1 cellular context compared by ENCODE assay signal in the genomic region with DNA sequence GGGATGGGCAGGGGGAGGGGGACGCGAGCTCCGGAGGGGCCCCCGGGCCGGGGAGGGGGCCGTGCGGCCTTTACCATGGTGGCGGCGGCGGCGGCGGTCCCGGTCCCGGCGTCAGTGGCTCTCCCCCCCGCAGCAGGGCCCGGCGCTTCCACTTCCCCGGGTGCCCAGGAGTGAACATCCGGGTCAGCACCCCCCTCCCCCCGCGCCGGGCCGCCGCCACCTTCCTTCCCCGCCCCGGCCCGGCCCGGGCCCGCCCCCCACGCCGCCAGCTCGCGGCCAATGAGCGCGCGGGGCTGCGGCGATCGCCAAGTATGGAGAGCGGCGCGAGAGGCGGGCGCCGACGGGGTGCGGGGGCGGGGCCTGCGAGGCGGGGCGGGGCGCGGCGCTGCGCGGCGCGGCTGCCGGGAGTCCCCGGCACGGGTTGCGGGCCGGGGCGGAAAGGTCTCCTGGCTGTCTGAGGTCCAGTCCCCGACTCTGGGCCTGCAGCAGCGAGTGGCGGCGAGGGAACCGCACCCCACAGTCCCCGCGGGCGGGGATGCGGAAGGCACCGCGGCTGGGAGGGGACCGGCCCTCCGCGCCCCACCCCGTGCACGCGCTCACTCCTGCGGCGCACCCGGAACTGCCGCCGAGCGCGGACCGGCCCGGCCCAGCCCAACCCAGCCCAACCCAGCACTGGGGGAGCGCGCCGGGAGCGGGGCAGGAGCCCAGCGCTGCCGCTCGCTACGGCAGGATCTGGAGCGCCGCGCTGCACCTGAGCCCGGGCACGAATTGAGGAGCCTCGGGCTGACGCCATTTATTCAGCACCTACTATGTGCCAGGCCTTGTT.
TF ChIP-seq lines count a peak whose summit lies in the region.

A gene (minus strand): TSS at position 178 of the 826 bp plus-strand sequence. CDS start 101 bp downstream, at position 77.

TF ChIP-seq in HepG2, 621 proteins besides CTCF, POLR2A, EP300 and RAD21 (continued from another document):
- TF ChIP-seq, protein P1, sequence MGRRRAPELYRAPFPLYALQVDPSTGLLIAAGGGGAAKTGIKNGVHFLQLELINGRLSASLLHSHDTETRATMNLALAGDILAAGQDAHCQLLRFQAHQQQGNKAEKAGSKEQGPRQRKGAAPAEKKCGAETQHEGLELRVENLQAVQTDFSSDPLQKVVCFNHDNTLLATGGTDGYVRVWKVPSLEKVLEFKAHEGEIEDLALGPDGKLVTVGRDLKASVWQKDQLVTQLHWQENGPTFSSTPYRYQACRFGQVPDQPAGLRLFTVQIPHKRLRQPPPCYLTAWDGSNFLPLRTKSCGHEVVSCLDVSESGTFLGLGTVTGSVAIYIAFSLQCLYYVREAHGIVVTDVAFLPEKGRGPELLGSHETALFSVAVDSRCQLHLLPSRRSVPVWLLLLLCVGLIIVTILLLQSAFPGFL (CRISPR knock-in tag; IDR thresholded peaks at IDR 0.05), result no peak
- TF ChIP-seq, protein P2, sequence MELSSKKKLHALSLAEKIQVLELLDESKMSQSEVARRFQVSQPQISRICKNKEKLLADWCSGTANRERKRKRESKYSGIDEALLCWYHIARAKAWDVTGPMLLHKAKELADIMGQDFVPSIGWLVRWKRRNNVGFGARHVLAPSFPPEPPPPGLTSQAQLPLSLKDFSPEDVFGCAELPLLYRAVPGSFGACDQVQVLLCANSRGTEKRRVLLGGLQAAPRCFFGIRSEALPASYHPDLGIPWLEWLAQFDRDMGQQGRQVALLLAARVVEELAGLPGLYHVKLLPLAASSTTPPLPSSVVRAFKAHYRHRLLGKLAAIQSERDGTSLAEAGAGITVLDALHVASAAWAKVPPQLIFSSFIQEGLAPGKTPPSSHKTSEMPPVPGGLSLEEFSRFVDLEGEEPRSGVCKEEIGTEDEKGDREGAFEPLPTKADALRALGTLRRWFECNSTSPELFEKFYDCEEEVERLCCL (CRISPR knock-in tag; IDR thresholded peaks at IDR 0.05; ENCODE audit: borderline replicate concordance), result no peak
- TF ChIP-seq HMGA1 (CRISPR knock-in tag; conservative IDR thresholded peaks at IDR 0.05) (no peak), ZNF883 (CRISPR knock-in tag; IDR thresholded peaks at IDR 0.05; ENCODE audit: not compliant biosample characterization) (peak; percentile 12), PRPF4 (IDR thresholded peaks at IDR 0.05; ENCODE audit: low read depth, low read length, poor library complexity, severe bottlenecking) (no peak), ZNF773 (CRISPR knock-in tag; IDR thresholded peaks at IDR 0.05; ENCODE audit: borderline replicate concordance) (no peak), GPN1 (CRISPR knock-in tag; IDR thresholded peaks at IDR 0.05; ENCODE audit: borderline replicate concordance) (no peak; the same call in 1 of the 2 replicates), ZNF205 (CRISPR knock-in tag; IDR thresholded peaks at IDR 0.05) (no peak), ZNF616 (CRISPR knock-in tag; IDR thresholded peaks at IDR 0.05; ENCODE audit: low read depth) (peak; percentile 52; the same call in 1 of the 2 replicates), ZBTB21 (CRISPR knock-in tag; IDR thresholded peaks at IDR 0.05) (no peak), REL (CRISPR knock-in tag; conservative IDR thresholded peaks at IDR 0.05) (no peak), ZZZ3 (CRISPR knock-in tag; IDR thresholded peaks at IDR 0.05; ENCODE audit: borderline replicate concordance) (no peak), CHD2 (IDR thresholded peaks at IDR 0.05; ENCODE audit: low read depth, low read length) (0 out of 2 replicates have a peak, but pooled peaks have one; percentile 35), SALL1 (CRISPR knock-in tag; IDR thresholded peaks at IDR 0.05) (peak; percentile 61), HDAC1 (CRISPR knock-in tag; IDR thresholded peaks at IDR 0.05) (peak; percentile 88), JUNB (CRISPR knock-in tag; IDR thresholded peaks at IDR 0.05; ENCODE audit: borderline replicate concordance) (no peak), SRSF9 (IDR thresholded peaks at IDR 0.05; ENCODE audit: borderline replicate concordance, insufficient read depth, low read depth, low read length, poor library complexity, severe bottlenecking) (no peak), ZNF501 (CRISPR knock-in tag; IDR thresholded peaks at IDR 0.05) (no peak), ZMYM2 (CRISPR knock-in tag; IDR thresholded peaks at IDR 0.05) (no peak), AGO1 (IDR thresholded peaks at IDR 0.05; ENCODE audit: low read depth, low read length, poor library complexity, severe bottlenecking) (no peak), ATF7 (IDR thresholded peaks at IDR 0.05) (no peak), ATF7 (CRISPR knock-in tag; IDR thresholded peaks at IDR 0.05) (no peak), ZNF605 (CRISPR knock-in tag; IDR thresholded peaks at IDR 0.05) (no peak), FOXP1 (IDR thresholded peaks at IDR 0.05) (no peak), FOXP1 (CRISPR knock-in tag; IDR thresholded peaks at IDR 0.05) (no peak), HMG20B (CRISPR knock-in tag; conservative IDR thresholded peaks at IDR 0.05) (no peak), ZNF550 (CRISPR knock-in tag; IDR thresholded peaks at IDR 0.05; ENCODE audit: borderline replicate concordance) (no peak), SMAD1 (CRISPR knock-in tag; IDR thresholded peaks at IDR 0.05; ENCODE audit: borderline replicate concordance, low read depth) (no peak), ZNF674 (CRISPR knock-in tag; IDR thresholded peaks at IDR 0.05; ENCODE audit: low read depth) (no peak), ATRX (CRISPR knock-in tag; IDR thresholded peaks at IDR 0.05; ENCODE audit: borderline replicate concordance) (no peak), SIN3A (IDR thresholded peaks at IDR 0.05; ENCODE audit: borderline replicate concordance, low read depth, low read length) (0 out of 2 replicates have a peak, but pooled peaks have one; percentile 25), ATM (IDR thresholded peaks at IDR 0.05; ENCODE audit: borderline replicate concordance) (no peak), ZNF496 (CRISPR knock-in tag; IDR thresholded peaks at IDR 0.05; ENCODE audit: insufficient replicate concordance) (no peak), MBD4 (IDR thresholded peaks at IDR 0.05; ENCODE audit: borderline replicate concordance, low read length) (no peak), MLLT10 (CRISPR knock-in tag; IDR thresholded peaks at IDR 0.05) (no peak), CREB1 (IDR thresholded peaks at IDR 0.05) (no peak), CREB1 (CRISPR knock-in tag; IDR thresholded peaks at IDR 0.05) (no peak), ZNF34 (CRISPR knock-in tag; IDR thresholded peaks at IDR 0.05; ENCODE audit: borderline replicate concordance) (peak; percentile 10; the same call in 1 of the 2 replicates), MTA1 (CRISPR knock-in tag; IDR thresholded peaks at IDR 0.05; ENCODE audit: borderline replicate concordance) (peak; percentile 17; the same call in 1 of the 2 replicates), RNF2 (conservative IDR thresholded peaks at IDR 0.05; ENCODE audit: low read depth) (0 out of 2 replicates have a peak, but pooled peaks have one; percentile 40), GTF2F1 (IDR thresholded peaks at IDR 0.05; ENCODE audit: low read length) (no peak), NCOA2 (CRISPR knock-in tag; IDR thresholded peaks at IDR 0.05) (no peak; the same call in 1 of the 2 replicates), KAT7 (CRISPR knock-in tag; IDR thresholded peaks at IDR 0.05; ENCODE audit: borderline replicate concordance) (no peak), ZNF180 (CRISPR knock-in tag; IDR thresholded peaks at IDR 0.05; ENCODE audit: borderline replicate concordance, low read depth) (no peak), NCOR1 (IDR thresholded peaks at IDR 0.05; ENCODE audit: borderline replicate concordance, low read length) (no peak)
- TF ChIP-seq, protein P3, sequence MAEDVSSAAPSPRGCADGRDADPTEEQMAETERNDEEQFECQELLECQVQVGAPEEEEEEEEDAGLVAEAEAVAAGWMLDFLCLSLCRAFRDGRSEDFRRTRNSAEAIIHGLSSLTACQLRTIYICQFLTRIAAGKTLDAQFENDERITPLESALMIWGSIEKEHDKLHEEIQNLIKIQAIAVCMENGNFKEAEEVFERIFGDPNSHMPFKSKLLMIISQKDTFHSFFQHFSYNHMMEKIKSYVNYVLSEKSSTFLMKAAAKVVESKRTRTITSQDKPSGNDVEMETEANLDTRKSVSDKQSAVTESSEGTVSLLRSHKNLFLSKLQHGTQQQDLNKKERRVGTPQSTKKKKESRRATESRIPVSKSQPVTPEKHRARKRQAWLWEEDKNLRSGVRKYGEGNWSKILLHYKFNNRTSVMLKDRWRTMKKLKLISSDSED (CRISPR knock-in tag; IDR thresholded peaks at IDR 0.05), result no peak
- TF ChIP-seq, protein P4, sequence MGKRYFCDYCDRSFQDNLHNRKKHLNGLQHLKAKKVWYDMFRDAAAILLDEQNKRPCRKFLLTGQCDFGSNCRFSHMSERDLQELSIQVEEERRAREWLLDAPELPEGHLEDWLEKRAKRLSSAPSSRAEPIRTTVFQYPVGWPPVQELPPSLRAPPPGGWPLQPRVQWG (CRISPR knock-in tag; IDR thresholded peaks at IDR 0.05; ENCODE audit: borderline replicate concordance, low read depth), result no peak
- TF ChIP-seq, protein P5, sequence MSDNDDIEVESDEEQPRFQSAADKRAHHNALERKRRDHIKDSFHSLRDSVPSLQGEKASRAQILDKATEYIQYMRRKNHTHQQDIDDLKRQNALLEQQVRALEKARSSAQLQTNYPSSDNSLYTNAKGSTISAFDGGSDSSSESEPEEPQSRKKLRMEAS (IDR thresholded peaks at IDR 0.05), result peak; percentile 78
- TF ChIP-seq, protein P6, sequence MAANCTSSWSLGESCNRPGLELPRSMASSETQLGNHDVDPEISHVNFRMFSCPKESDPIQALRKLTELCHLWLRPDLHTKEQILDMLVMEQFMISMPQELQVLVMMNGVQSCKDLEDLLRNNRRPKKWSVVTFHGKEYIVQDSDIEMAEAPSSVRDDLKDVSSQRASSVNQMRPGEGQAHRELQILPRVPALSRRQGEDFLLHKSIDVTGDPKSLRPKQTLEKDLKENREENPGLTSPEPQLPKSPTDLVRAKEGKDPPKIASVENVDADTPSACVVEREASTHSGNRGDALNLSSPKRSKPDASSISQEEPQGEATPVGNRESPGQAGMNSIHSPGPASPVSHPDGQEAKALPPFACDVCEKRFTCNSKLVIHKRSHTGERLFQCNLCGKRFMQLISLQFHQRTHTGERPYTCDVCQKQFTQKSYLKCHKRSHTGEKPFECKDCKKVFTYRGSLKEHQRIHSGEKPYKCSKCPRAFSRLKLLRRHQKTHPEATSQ (CRISPR knock-in tag; IDR thresholded peaks at IDR 0.05; ENCODE audit: borderline replicate concordance), result no peak
- TF ChIP-seq, protein P7, sequence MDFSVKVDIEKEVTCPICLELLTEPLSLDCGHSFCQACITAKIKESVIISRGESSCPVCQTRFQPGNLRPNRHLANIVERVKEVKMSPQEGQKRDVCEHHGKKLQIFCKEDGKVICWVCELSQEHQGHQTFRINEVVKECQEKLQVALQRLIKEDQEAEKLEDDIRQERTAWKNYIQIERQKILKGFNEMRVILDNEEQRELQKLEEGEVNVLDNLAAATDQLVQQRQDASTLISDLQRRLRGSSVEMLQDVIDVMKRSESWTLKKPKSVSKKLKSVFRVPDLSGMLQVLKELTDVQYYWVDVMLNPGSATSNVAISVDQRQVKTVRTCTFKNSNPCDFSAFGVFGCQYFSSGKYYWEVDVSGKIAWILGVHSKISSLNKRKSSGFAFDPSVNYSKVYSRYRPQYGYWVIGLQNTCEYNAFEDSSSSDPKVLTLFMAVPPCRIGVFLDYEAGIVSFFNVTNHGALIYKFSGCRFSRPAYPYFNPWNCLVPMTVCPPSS (IDR thresholded peaks at IDR 0.05), result no peak
- TF ChIP-seq, protein P8, sequence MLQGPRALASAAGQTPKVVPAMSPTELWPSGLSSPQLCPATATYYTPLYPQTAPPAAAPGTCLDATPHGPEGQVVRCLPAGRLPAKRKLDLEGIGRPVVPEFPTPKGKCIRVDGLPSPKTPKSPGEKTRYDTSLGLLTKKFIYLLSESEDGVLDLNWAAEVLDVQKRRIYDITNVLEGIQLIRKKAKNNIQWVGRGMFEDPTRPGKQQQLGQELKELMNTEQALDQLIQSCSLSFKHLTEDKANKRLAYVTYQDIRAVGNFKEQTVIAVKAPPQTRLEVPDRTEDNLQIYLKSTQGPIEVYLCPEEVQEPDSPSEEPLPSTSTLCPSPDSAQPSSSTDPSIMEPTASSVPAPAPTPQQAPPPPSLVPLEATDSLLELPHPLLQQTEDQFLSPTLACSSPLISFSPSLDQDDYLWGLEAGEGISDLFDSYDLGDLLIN (CRISPR knock-in tag; IDR thresholded peaks at IDR 0.05; ENCODE audit: borderline replicate concordance), result no peak
- TF ChIP-seq, protein P9, sequence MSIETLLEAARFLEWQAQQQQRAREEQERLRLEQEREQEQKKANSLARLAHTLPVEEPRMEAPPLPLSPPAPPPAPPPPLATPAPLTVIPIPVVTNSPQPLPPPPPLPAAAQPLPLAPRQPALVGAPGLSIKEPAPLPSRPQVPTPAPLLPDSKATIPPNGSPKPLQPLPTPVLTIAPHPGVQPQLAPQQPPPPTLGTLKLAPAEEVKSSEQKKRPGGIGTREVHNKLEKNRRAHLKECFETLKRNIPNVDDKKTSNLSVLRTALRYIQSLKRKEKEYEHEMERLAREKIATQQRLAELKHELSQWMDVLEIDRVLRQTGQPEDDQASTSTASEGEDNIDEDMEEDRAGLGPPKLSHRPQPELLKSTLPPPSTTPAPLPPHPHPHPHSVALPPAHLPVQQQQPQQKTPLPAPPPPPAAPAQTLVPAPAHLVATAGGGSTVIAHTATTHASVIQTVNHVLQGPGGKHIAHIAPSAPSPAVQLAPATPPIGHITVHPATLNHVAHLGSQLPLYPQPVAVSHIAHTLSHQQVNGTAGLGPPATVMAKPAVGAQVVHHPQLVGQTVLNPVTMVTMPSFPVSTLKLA (IDR thresholded peaks at IDR 0.05), result no peak
- TF ChIP-seq, protein P10, sequence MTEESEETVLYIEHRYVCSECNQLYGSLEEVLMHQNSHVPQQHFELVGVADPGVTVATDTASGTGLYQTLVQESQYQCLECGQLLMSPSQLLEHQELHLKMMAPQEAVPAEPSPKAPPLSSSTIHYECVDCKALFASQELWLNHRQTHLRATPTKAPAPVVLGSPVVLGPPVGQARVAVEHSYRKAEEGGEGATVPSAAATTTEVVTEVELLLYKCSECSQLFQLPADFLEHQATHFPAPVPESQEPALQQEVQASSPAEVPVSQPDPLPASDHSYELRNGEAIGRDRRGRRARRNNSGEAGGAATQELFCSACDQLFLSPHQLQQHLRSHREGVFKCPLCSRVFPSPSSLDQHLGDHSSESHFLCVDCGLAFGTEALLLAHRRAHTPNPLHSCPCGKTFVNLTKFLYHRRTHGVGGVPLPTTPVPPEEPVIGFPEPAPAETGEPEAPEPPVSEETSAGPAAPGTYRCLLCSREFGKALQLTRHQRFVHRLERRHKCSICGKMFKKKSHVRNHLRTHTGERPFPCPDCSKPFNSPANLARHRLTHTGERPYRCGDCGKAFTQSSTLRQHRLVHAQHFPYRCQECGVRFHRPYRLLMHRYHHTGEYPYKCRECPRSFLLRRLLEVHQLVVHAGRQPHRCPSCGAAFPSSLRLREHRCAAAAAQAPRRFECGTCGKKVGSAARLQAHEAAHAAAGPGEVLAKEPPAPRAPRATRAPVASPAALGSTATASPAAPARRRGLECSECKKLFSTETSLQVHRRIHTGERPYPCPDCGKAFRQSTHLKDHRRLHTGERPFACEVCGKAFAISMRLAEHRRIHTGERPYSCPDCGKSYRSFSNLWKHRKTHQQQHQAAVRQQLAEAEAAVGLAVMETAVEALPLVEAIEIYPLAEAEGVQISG (CRISPR knock-in tag; IDR thresholded peaks at IDR 0.05), result peak; percentile 66
- TF ChIP-seq, protein P11, sequence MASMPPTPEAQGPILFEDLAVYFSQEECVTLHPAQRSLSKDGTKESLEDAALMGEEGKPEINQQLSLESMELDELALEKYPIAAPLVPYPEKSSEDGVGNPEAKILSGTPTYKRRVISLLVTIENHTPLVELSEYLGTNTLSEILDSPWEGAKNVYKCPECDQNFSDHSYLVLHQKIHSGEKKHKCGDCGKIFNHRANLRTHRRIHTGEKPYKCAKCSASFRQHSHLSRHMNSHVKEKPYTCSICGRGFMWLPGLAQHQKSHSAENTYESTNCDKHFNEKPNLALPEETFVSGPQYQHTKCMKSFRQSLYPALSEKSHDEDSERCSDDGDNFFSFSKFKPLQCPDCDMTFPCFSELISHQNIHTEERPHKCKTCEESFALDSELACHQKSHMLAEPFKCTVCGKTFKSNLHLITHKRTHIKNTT (CRISPR knock-in tag; IDR thresholded peaks at IDR 0.05), result no peak
